Comparison of ENCODE assay signal across 1 cellular context in genomic region chr1:25820247-25821111, GRCh38.
A peak's percentile ranks its signal among the peaks of the same experiment; 100 is the strongest.
TF ChIP-seq lines count a peak whose summit lies in the region.

No MANE protein-coding gene starts in this region.

TF ChIP-seq in HepG2, 621 proteins besides CTCF, POLR2A, EP300 and RAD21 (continued from another document and continues in another):
- TF ChIP-seq ETV6 (CRISPR knock-in tag; conservative IDR thresholded peaks at IDR 0.05) = no peak
- TF ChIP-seq FOXO4 (CRISPR knock-in tag; conservative IDR thresholded peaks at IDR 0.05) = no peak
- TF ChIP-seq GABPB1 (CRISPR knock-in tag; IDR thresholded peaks at IDR 0.05) = no peak
- 0 out of 2 replicates have a peak, but pooled peaks have one; percentile 19 for TF ChIP-seq ZBTB39 (CRISPR knock-in tag; IDR thresholded peaks at IDR 0.05)
- no peak for TF ChIP-seq ZNF550 (CRISPR knock-in tag; IDR thresholded peaks at IDR 0.05; ENCODE audit: borderline replicate concordance)
- no peak for TF ChIP-seq MLXIP (CRISPR knock-in tag; IDR thresholded peaks at IDR 0.05; ENCODE audit: borderline replicate concordance)
- no peak for TF ChIP-seq ZNF777 (CRISPR knock-in tag; IDR thresholded peaks at IDR 0.05)
- TF ChIP-seq GPN1 (CRISPR knock-in tag; IDR thresholded peaks at IDR 0.05; ENCODE audit: borderline replicate concordance) = no peak
- no peak for TF ChIP-seq TBL1XR1 (IDR thresholded peaks at IDR 0.05; ENCODE audit: borderline replicate concordance, low read length, partially characterized antibody)
- TF ChIP-seq ZNF574 (CRISPR knock-in tag; IDR thresholded peaks at IDR 0.05) = no peak
- no peak for TF ChIP-seq ZBTB2 (CRISPR knock-in tag; IDR thresholded peaks at IDR 0.05; ENCODE audit: low read depth)
- TF ChIP-seq SOX5 (CRISPR knock-in tag; IDR thresholded peaks at IDR 0.05; ENCODE audit: borderline replicate concordance) = no peak
- TF ChIP-seq TAF1 (CRISPR knock-in tag; IDR thresholded peaks at IDR 0.05) = no peak
- no peak for TF ChIP-seq ZNF710 (CRISPR knock-in tag; IDR thresholded peaks at IDR 0.05; ENCODE audit: borderline replicate concordance)
- 0 out of 2 replicates have a peak, but pooled peaks have one; percentile 68 for TF ChIP-seq ZNF318 (CRISPR knock-in tag; IDR thresholded peaks at IDR 0.05)
- no peak for TF ChIP-seq YY1 (IDR thresholded peaks at IDR 0.05; ENCODE audit: insufficient read depth, insufficient replicate concordance, low read depth, low read length)
- no peak for TF ChIP-seq RARA (CRISPR knock-in tag; IDR thresholded peaks at IDR 0.05)
- 0 out of 2 replicates have a peak, but pooled peaks have one; percentile 18 for TF ChIP-seq WIZ (CRISPR knock-in tag; IDR thresholded peaks at IDR 0.05)
- no peak for TF ChIP-seq ZNF10 (CRISPR knock-in tag; IDR thresholded peaks at IDR 0.05; ENCODE audit: borderline replicate concordance, low read depth)
- TF ChIP-seq ZNF281 (CRISPR knock-in tag; IDR thresholded peaks at IDR 0.05; ENCODE audit: borderline replicate concordance) = peak; percentile 62
- TF ChIP-seq SMARCC2 (IDR thresholded peaks at IDR 0.05) = no peak
- TF ChIP-seq ZFP36L1 (CRISPR knock-in tag; IDR thresholded peaks at IDR 0.05) = no peak
- no peak for TF ChIP-seq ZFP90 (CRISPR knock-in tag; IDR thresholded peaks at IDR 0.05; ENCODE audit: borderline replicate concordance)
